ENCODE assay signal across 37 cellular contexts in genomic region chr12:95977764-95978305, GRCh38. TPM values are rescaled to one million over a fixed set of nuclear protein-coding genes. Genes with fewer than 3 reads are reported as not detected.
"Had no signal": no experiment of that assay in that cellular context is flagged by ENCODE, and none has a peak within 500 bp of the region (broad histone marks: within the 10 kb centered on the region; RNA-seq: fewer than 3 reads in every experiment).

No MANE protein-coding gene starts in this region.

- H3K4me1 ChIP-seq: body of pancreas, esophagus squamous epithelium, gastroesophageal sphincter, heart right ventricle had no signal

- H3K4me3 Mint-ChIP-seq: activated B cell treated with CpG ODN at 0.5 μM for 24 hours; activated CD4-positive, alpha-beta memory T cell treated with anti-CD3 and anti-CD28 coated beads for 36 hours; activated CD4-positive, alpha-beta T cell treated with anti-CD3 and anti-CD28 coated beads, Interleukin-2, amount 10 ng/mL, durations not matched to agents 24 days and 14 days; activated CD8-positive, alpha-beta T cell treated with anti-CD3 and anti-CD28 coated beads, Interleukin-2, amount 10 ng/mL, durations not matched to agents 7 days and 5 days; activated naive CD8-positive, alpha-beta T cell; activated T-cell treated with anti-CD3 and anti-CD28 coated beads, Interleukin-2, amount 50 U/mL, for 4 hours; activated T-helper 17 cell treated with anti-CD3 and anti-CD28 coated beads, Interleukin-2, amount 50 U/mL, for 72 hours; T-helper 17 cell; T-helper 2 cell treated with Interferon-gamma antibody and Interleukin-4, amounts not matched to agents 5 μg/mL and 100 μg/mL, for 36 hours had no signal

- H3K27ac ChIP-seq: body of pancreas, epithelial cell of prostate, esophagus squamous epithelium, gastroesophageal sphincter, heart right ventricle, hepatocyte, WERI-Rb-1 had no signal

- H3K4me1 Mint-ChIP-seq: activated B cell treated with CpG ODN at 0.5 μM for 24 hours; activated CD4-positive, alpha-beta T cell treated with anti-CD3 and anti-CD28 coated beads, Interleukin-2, amount 10 ng/mL, durations not matched to agents 24 days and 14 days; activated T-helper 17 cell treated with anti-CD3 and anti-CD28 coated beads, Interleukin-2, amount 50 U/mL, for 72 hours; T-helper 17 cell had no signal

- H3K27me3 ChIP-seq: body of pancreas, esophagus squamous epithelium, gastroesophageal sphincter, heart right ventricle, hepatocyte had no signal

- DNase-seq: activated B cell treated with CpG ODN at 0.5 μM for 24 hours; activated CD4-positive, alpha-beta memory T cell treated with anti-CD3 and anti-CD28 coated beads for 36 hours; activated CD4-positive, alpha-beta T cell treated with anti-CD3 and anti-CD28 coated beads, Interleukin-2, amount 10 ng/mL, durations not matched to agents 24 days and 14 days; activated CD8-positive, alpha-beta T cell treated with anti-CD3 and anti-CD28 coated beads, Interleukin-2, amount 10 ng/mL, durations not matched to agents 7 days and 5 days; activated effector memory CD4-positive, alpha-beta T cell treated with Interleukin-2 at 50 U/mL for 16 hours; activated gamma-delta T cell treated with Interleukin-2 at 50 U/mL for 16 hours; activated naive CD4-positive, alpha-beta T cell treated with anti-CD3 and anti-CD28 coated beads, Interleukin-2, amount 50 U/mL, for 16 hours; activated naive CD4-positive, alpha-beta T cell treated with Interleukin-2 at 50 U/mL for 16 hours; activated T-cell treated with anti-CD3 and anti-CD28 coated beads, Interleukin-2, amount 50 U/mL, for 4 hours; amygdala; aorta; body of pancreas; caudate nucleus; cortex of kidney; dermis blood vessel endothelial cell; effector CD8-positive, alpha-beta T cell; esophagus squamous epithelium; foreskin melanocyte; heart right ventricle; T-helper 17 cell; T1000; WERI-Rb-1 had no signal

- H3K79me2 ChIP-seq: hepatocyte had no signal

- H3K9me3 Mint-ChIP-seq: activated B cell treated with CpG ODN at 0.5 μM for 24 hours; activated CD4-positive, alpha-beta memory T cell treated with anti-CD3 and anti-CD28 coated beads for 36 hours; activated CD4-positive, alpha-beta T cell treated with anti-CD3 and anti-CD28 coated beads, Interleukin-2, amount 10 ng/mL, durations not matched to agents 24 days and 14 days; activated T-cell treated with anti-CD3 and anti-CD28 coated beads, Interleukin-2, amount 50 U/mL, for 4 hours; activated T-helper 17 cell treated with anti-CD3 and anti-CD28 coated beads, Interleukin-2, amount 50 U/mL, for 72 hours; T-helper 2 cell treated with Interferon-gamma antibody and Interleukin-4, amounts not matched to agents 5 μg/mL and 100 μg/mL, for 36 hours had no signal

- H3K27me3 Mint-ChIP-seq: activated B cell treated with CpG ODN at 0.5 μM for 24 hours; activated CD4-positive, alpha-beta memory T cell treated with anti-CD3 and anti-CD28 coated beads for 36 hours; activated naive CD8-positive, alpha-beta T cell; activated T-helper 17 cell treated with anti-CD3 and anti-CD28 coated beads, Interleukin-2, amount 50 U/mL, for 72 hours; T-helper 17 cell had no signal

- H3K27ac Mint-ChIP-seq: activated B cell treated with CpG ODN at 0.5 μM for 24 hours; activated CD4-positive, alpha-beta memory T cell treated with anti-CD3 and anti-CD28 coated beads for 36 hours; activated CD4-positive, alpha-beta T cell treated with anti-CD3 and anti-CD28 coated beads, Interleukin-2, amount 10 ng/mL, durations not matched to agents 24 days and 14 days; activated CD8-positive, alpha-beta T cell treated with anti-CD3 and anti-CD28 coated beads, Interleukin-2, amount 10 ng/mL, durations not matched to agents 7 days and 5 days; activated naive CD8-positive, alpha-beta T cell; activated T-helper 17 cell treated with anti-CD3 and anti-CD28 coated beads, Interleukin-2, amount 50 U/mL, for 72 hours; T-helper 17 cell; T-helper 2 cell treated with Interferon-gamma antibody and Interleukin-4, amounts not matched to agents 5 μg/mL and 100 μg/mL, for 36 hours had no signal

- H2AFZ ChIP-seq: hepatocyte had no signal

- H3K4me2 ChIP-seq: hepatocyte had no signal

- FAIRE-seq: colon, endometrium, endothelial cell of umbilical vein had no signal

- H3K4me3 ChIP-seq: body of pancreas, esophagus squamous epithelium, gastroesophageal sphincter, heart right ventricle, hepatocyte had no signal

- ATAC-seq: activated CD4-positive, CD25-positive, alpha-beta regulatory T cell treated with anti-CD3 and anti-CD28 coated beads, Interleukin-2, amount 50 U/mL, for 24 hours; activated CD8-positive, alpha-beta T cell treated with anti-CD3 and anti-CD28 coated beads, Interleukin-2, amount 10 ng/mL, durations not matched to agents 7 days and 5 days; activated T-cell treated with anti-CD3 and anti-CD28 coated beads, Interleukin-2, amount 50 U/mL, for 4 hours; activated T-helper 17 cell treated with anti-CD3 and anti-CD28 coated beads, Interleukin-2, amount 50 U/mL, for 72 hours; body of pancreas; gastroesophageal sphincter; heart right ventricle; T-helper 17 cell had no signal

- H3K36me3 Mint-ChIP-seq: activated CD4-positive, alpha-beta memory T cell treated with anti-CD3 and anti-CD28 coated beads for 36 hours had no signal

- H3K9me3 ChIP-seq: body of pancreas, esophagus squamous epithelium, gastroesophageal sphincter, heart right ventricle had no signal

- H3K36me3 ChIP-seq: esophagus squamous epithelium, gastroesophageal sphincter, WERI-Rb-1 had no signal

RNA-seq across cellular contexts. Expression of gene HAL, which starts 18.3 kb away (rescaled TPM):
- total RNA-seq: fibroblast of villous mesenchyme had no signal

RNA-seq across cellular contexts. Expression of gene AMDHD1, which starts 34.7 kb away (rescaled TPM):
- total RNA-seq: dermis blood vessel endothelial cell, endothelial cell of umbilical vein, fibroblast of villous mesenchyme, glomerular endothelial cell had no signal
- polyA plus RNA-seq: endothelial cell of umbilical vein had no signal

RNA-seq across cellular contexts. Expression of gene CCDC38, which starts 35.4 kb away (rescaled TPM):
- total RNA-seq: activated CD4-positive, alpha-beta T cell treated with anti-CD3 and anti-CD28 coated beads, Interleukin-2, amount 10 ng/mL, durations not matched to agents 24 days and 14 days; activated CD8-positive, alpha-beta T cell treated with anti-CD3 and anti-CD28 coated beads, Interleukin-2, amount 10 ng/mL, durations not matched to agents 7 days and 5 days; aorta; body of pancreas; chondrocyte; dermis blood vessel endothelial cell; endothelial cell of umbilical vein; fibroblast of lung; fibroblast of villous mesenchyme; gastroesophageal sphincter; glomerular endothelial cell; hepatocyte had no signal
- polyA plus RNA-seq: aorta, endothelial cell of umbilical vein, esophagus, hepatocyte had no signal
